ENCODE assay signal across 1 cellular context in genomic region chr11:133951484-133952198, GRCh38.
TF ChIP-seq lines count a peak whose summit lies in the region.

No MANE protein-coding gene starts in this region.

TF ChIP-seq in H1, 55 proteins besides CTCF, POLR2A, EP300 and RAD21:
- TF ChIP-seq CREB1 (IDR thresholded peaks at IDR 0.05) (no peak), CEBPB (IDR thresholded peaks at IDR 0.05; ENCODE audit: low read depth, low read length) (no peak), ATF2 (IDR thresholded peaks at IDR 0.05; ENCODE audit: low read length) (no peak), TAF1 (IDR thresholded peaks at IDR 0.05; ENCODE audit: low read depth, low read length) (no peak), SAP30 (IDR thresholded peaks at IDR 0.05; ENCODE audit: insufficient read depth, insufficient replicate concordance, low read length) (no peak), ASH2L (IDR thresholded peaks at IDR 0.05; ENCODE audit: low read length) (peak; percentile 39), EZH2 (IDR thresholded peaks at IDR 0.05; ENCODE audit: low read depth, low read length, severe bottlenecking) (peak; percentile 11), MAX (IDR thresholded peaks at IDR 0.05) (peak; percentile 37; the same call in 1 of the 2 replicates), FOSL1 (IDR thresholded peaks at IDR 0.05; ENCODE audit: insufficient read depth, low read depth, low read length) (no peak), POU5F1 (IDR thresholded peaks at IDR 0.05; ENCODE audit: low read depth, low read length) (no peak), YY1 (IDR thresholded peaks at IDR 0.05; ENCODE audit: low read depth, low read length) (peak; percentile 62; the same call in 1 of the 2 replicates), BCL11A (IDR thresholded peaks at IDR 0.05; ENCODE audit: low read depth in 2 of 2, low read length in 2 of 2) (no peak), SUZ12 (IDR thresholded peaks at IDR 0.05; ENCODE audit: low read length) (no peak), NANOG (IDR thresholded peaks at IDR 0.05; ENCODE audit: insufficient read depth, low read depth, low read length, poor library complexity, severe bottlenecking) (no peak)
